25 cellular contexts compared by ENCODE assay signal in the genomic region with DNA sequence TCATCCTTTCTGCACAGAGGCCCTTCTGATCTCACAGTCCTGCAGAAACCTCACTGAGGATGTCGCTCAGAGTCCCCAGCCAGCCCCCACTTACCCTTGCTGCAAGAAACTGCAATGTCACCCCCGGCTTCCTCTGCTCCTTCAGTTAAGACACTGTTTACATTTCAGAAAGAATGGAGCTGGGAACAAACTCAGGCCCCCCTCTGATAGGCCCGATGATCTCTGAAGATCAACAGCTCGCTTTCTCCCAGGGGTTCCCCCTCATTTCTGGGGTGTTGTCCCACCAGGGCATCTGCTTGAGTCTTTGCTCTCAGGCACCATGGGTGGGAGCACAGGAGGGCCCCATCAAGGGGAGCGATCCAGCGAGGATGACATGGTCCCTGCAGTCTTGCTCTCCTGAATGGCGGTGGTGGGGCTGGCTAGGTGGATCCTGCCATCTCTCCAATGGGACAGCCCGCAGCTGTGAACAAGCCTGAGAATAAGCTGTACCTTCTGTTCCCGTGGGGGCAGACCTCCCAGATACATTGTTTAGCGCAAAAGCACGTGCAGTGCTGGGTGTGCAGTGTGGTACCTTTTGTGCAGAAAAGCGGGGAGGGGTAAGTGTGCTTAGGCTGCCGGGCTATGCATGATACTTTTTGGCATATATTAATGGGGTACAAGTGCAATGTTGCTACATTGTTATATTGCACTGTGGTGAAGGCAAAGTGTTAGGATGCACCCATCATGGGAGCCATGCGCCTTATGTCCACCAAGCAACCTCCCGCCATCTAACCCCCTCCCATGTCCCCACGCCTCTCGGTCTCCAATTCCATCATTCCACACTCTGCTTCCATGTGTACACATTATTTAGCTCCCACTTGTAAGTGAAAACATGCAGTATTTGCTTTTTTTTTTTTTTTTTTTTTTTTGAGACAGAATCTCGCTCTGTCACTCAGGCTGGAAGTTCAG. TPM values are rescaled to one million over a fixed set of nuclear protein-coding genes. Genes with fewer than 3 reads are reported as not detected.
DNase-seq lines count a peak whose midpoint lies in the region; ATAC-seq, FAIRE-seq and TF ChIP-seq lines count a peak whose summit lies in the region.
"Had no signal": no experiment of that assay in that cellular context is flagged by ENCODE, and none has a peak within 500 bp of the region (broad histone marks: within the 10 kb centered on the region; RNA-seq: fewer than 3 reads in every experiment).

No MANE protein-coding gene starts in this region.

- H3K9me3 ChIP-seq in A549, result peaks cover 16% of the 10 kb centered on the region
- H3K9me3 ChIP-seq in SJSA1 (replicated peaks), result no peaks in the 10 kb centered on the region; the same call in 1 of the 2 replicates

- H3K4me3 ChIP-seq in A549 (no peak overlapping the region), GM23338 (no peak overlapping the region), SJSA1 (no peak overlapping the region)
- H3K4me3 ChIP-seq: dorsolateral prefrontal cortex, heart right ventricle had no signal

- H3K27ac ChIP-seq in A549, result peak overlapping the region; percentile 41 to 72; a peak in 5 of 6 replicates
- no peak overlapping the region for H3K27ac ChIP-seq in GM23338 (ENCODE audit: low read depth)
- peak overlapping the region; percentile 91 for H3K27ac ChIP-seq in SJSA1
- H3K27ac ChIP-seq: dorsolateral prefrontal cortex, heart right ventricle had no signal

- H3K79me2 ChIP-seq in GM23338 (replicated peaks; ENCODE audit: insufficient read depth), result no peaks in the 10 kb centered on the region

- H2AFZ ChIP-seq in GM23338, result peak overlapping the region; percentile 80

- peaks cover 11% of the 10 kb centered on the region for H3K27me3 Mint-ChIP-seq in GM23338 (ENCODE audit: insufficient read depth, low read depth, poor library complexity)
- H3K27me3 Mint-ChIP-seq: activated T-cell treated with anti-CD3 and anti-CD28 coated beads, Interleukin-2, amount 50 U/mL, for 24 hours had no signal

- no peaks in the 10 kb centered on the region for H3K27me3 ChIP-seq in GM23338 (ENCODE audit: insufficient read depth)
- H3K27me3 ChIP-seq in SJSA1 (replicated peaks), result no peaks in the 10 kb centered on the region
- H3K27me3 ChIP-seq: dorsolateral prefrontal cortex, heart right ventricle had no signal

- no peak for DNase-seq in A549 (ENCODE audit: low read depth in 1 of 2, low spot score in 1 of 2)
- no peak for DNase-seq in GM23338 (ENCODE audit: low spot score)
- peak; percentile 61 to 81 for DNase-seq in SJSA1 (ENCODE audit: low read depth in 1 of 2, low spot score in 2 of 2)
- DNase-seq in iris pigment epithelial cell (ENCODE audit: low read depth), result peak; percentile 24
- no peak for DNase-seq in omental fat pad (ENCODE audit: low spot score)
- DNase-seq in activated CD8-positive, alpha-beta memory T cell treated with anti-CD3 and anti-CD28 coated beads, Interleukin-2, amount 50 U/mL, for 48 hours, result no peak
- DNase-seq: activated CD8-positive, alpha-beta T cell treated with anti-CD3 and anti-CD28 coated beads, Interleukin-2, amount 10 ng/mL, durations not matched to agents 7 days and 5 days; activated naive CD4-positive, alpha-beta T cell treated with Interleukin-2 at 50 U/mL for 16 hours; activated T-cell treated with anti-CD3 and anti-CD28 coated beads, Interleukin-2, amount 50 U/mL, for 24 hours; central memory CD4-positive, alpha-beta T cell; dorsolateral prefrontal cortex; heart right ventricle; immature natural killer cell; Karpas-422; left ventricle myocardium superior; NCI-H1048; NCI-H187 treated with DMSO at 0.1 percent for 48 hours; NCI-H446; NK-92 treated with Interleukin-12 subunit alpha and Interleukin-12 subunit beta, amount 100 ng/mL, for 24 hours; RPMI8226; substantia nigra; T1000 had no signal

- no peak for TF ChIP-seq EP300 in A549 (IDR thresholded peaks at IDR 0.05)

- peak overlapping the region; percentile 85 for H3K27ac Mint-ChIP-seq in GM23338
- H3K27ac Mint-ChIP-seq: activated CD8-positive, alpha-beta T cell treated with anti-CD3 and anti-CD28 coated beads, Interleukin-2, amount 10 ng/mL, durations not matched to agents 7 days and 5 days; activated T-cell treated with anti-CD3 and anti-CD28 coated beads, Interleukin-2, amount 50 U/mL, for 24 hours; immature natural killer cell had no signal

- POLR2A ChIA-PET in A549 (lab: Yijun Ruan, JAX), result no interaction called here

- no peaks in the 10 kb centered on the region for H3K9me2 ChIP-seq in GM23338 (ENCODE audit: insufficient read depth)

- H3K4me2 ChIP-seq in A549, result no peak overlapping the region
- H3K4me2 ChIP-seq in GM23338, result no peak overlapping the region

- ATAC-seq in A549, result no peak; a peak in 2 of 6 replicates
- ATAC-seq in GM23338, result no peak
- no peak for ATAC-seq in GM19395 (IDR thresholded peaks at IDR 0.05; ENCODE audit: unreplicated experiment)
- ATAC-seq in GM18520 (IDR thresholded peaks at IDR 0.05; ENCODE audit: unreplicated experiment), result no peak
- ATAC-seq in omental fat pad (ENCODE audit: low FRiP score), result no peak
- ATAC-seq: activated CD8-positive, alpha-beta T cell treated with anti-CD3 and anti-CD28 coated beads, Interleukin-2, amount 10 ng/mL, durations not matched to agents 7 days and 5 days; heart right ventricle; left ventricle myocardium superior had no signal

- H3K4me3 Mint-ChIP-seq in GM23338, result no peak overlapping the region
- H3K4me3 Mint-ChIP-seq: activated CD8-positive, alpha-beta T cell treated with anti-CD3 and anti-CD28 coated beads, Interleukin-2, amount 10 ng/mL, durations not matched to agents 7 days and 5 days; activated T-cell treated with anti-CD3 and anti-CD28 coated beads, Interleukin-2, amount 50 U/mL, for 24 hours; immature natural killer cell had no signal

- H3K36me3 ChIP-seq in GM23338 (ENCODE audit: insufficient read depth) (no peaks in the 10 kb centered on the region), SJSA1 (no peaks in the 10 kb centered on the region)
- H3K36me3 ChIP-seq: heart right ventricle had no signal

- peaks cover 30% of the 10 kb centered on the region for H3K4me1 Mint-ChIP-seq in GM23338
- H3K4me1 Mint-ChIP-seq: immature natural killer cell had no signal

- CTCF ChIA-PET in A549 (lab: Yijun Ruan, JAX), result interaction anchor here (1.4 to 1.5 kb wide), 2 partner anchors 13 to 174 kb away, joined by 3 read pairs; no protein-coding TSS in a partner anchor

- H3K4me1 ChIP-seq in A549 (peaks cover 7% of the 10 kb centered on the region; the same call in 1 of the 3 replicates), GM23338 (ENCODE audit: insufficient read depth) (peaks cover 23% of the 10 kb centered on the region), SJSA1 (replicated peaks) (peaks cover 65% of the 10 kb centered on the region)

- no peaks in the 10 kb centered on the region for H4K20me1 ChIP-seq in GM23338 (replicated peaks; ENCODE audit: insufficient read depth)

- H3K36me3 Mint-ChIP-seq in GM23338 (ENCODE audit: low read depth), result peaks cover 2% of the 10 kb centered on the region; the same call in 2 of the 3 replicates
- H3K36me3 Mint-ChIP-seq: immature natural killer cell had no signal

- 84% methylated on average over 18 of the region's 18 CpGs for WGBS in A549 (ENCODE audit: missing lambda C conversion rate)

- TF ChIP-seq POLR2A in A549 (IDR thresholded peaks at IDR 0.05; ENCODE audit: low read length), result no peak

- H3F3A ChIP-seq in GM23338 (replicated peaks; ENCODE audit: low read depth), result peaks cover 10% of the 10 kb centered on the region; the same call in 1 of the 2 replicates

- no peak for TF ChIP-seq RAD21 in A549 (conservative IDR thresholded peaks at IDR 0.05 in 1 of 2, IDR thresholded peaks at IDR 0.05 in 1 of 2)

- no peak for FAIRE-seq in A549 (lab: Jason Lieb, UNC)
- FAIRE-seq: urothelium cell line had no signal

- peaks cover 13% of the 10 kb centered on the region for H3K9me3 Mint-ChIP-seq in GM23338
- H3K9me3 Mint-ChIP-seq: activated T-cell treated with anti-CD3 and anti-CD28 coated beads, Interleukin-2, amount 50 U/mL, for 24 hours; immature natural killer cell had no signal

- TF ChIP-seq CTCF in A549 (IDR thresholded peaks at IDR 0.05), result no peak
- no peak for TF ChIP-seq CTCF in GM23338 (conservative IDR thresholded peaks at IDR 0.05; ENCODE audit: low read depth in 2 of 2)
- no peak for TF ChIP-seq CTCF in omental fat pad (IDR thresholded peaks at IDR 0.05)

TF ChIP-seq in A549, 52 proteins besides CTCF, POLR2A, EP300 and RAD21 (continues in another document):
- TF ChIP-seq FOSL2 (IDR thresholded peaks at IDR 0.05), result no peak
- TF ChIP-seq FOSL2 (CRISPR knock-in tag; IDR thresholded peaks at IDR 0.05), result no peak
- TF ChIP-seq ZC3H11A (IDR thresholded peaks at IDR 0.05), result no peak
- TF ChIP-seq MYC (IDR thresholded peaks at IDR 0.05; ENCODE audit: borderline replicate concordance, low read length), result no peak
- TF ChIP-seq, protein P1, sequence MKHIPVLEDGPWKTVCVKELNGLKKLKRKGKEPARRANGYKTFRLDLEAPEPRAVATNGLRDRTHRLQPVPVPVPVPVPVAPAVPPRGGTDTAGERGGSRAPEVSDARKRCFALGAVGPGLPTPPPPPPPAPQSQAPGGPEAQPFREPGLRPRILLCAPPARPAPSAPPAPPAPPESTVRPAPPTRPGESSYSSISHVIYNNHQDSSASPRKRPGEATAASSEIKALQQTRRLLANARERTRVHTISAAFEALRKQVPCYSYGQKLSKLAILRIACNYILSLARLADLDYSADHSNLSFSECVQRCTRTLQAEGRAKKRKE (CRISPR knock-in tag; IDR thresholded peaks at IDR 0.05; ENCODE audit: low read depth), result no peak

RNA-seq across cellular contexts. Expression of a gene that starts 6.7 kb away (rescaled TPM):
- polyA plus RNA-seq in A549 (2011; rRNA removed) (14.1 and 19.3 TPM in 2 replicates), A549 (2017; fragmentation: RNase III; extraction: RNeasy Plus Mini Kit Qiagen cat#74134 plus additional on column Dnase treatment) (151 to 170 TPM (median 160 TPM) in 3 replicates), GM23338 (2016; fragmentation: Nextera tagmentation; extraction: Ambion mirVana) (69.6 and 76.5 TPM in 2 replicates)
- 40.4 and 55.7 TPM in 2 replicates for polyA plus RNA-seq in A549 (2012; cell fraction: cytosol; rRNA removed)
- polyA plus RNA-seq in A549 (2012; cell fraction: nucleus; rRNA removed), result 206 and 232 TPM in 2 replicates
- 39.9 and 51.1 TPM in 2 replicates for polyA minus RNA-seq in A549 (2011; rRNA and poly(A)+ RNA removed)
- 180 and 190 TPM in 2 replicates for total RNA-seq in GM23338 (2014; rRNA removed; shearing (Covaris generic))
- 40.0 and 44.3 TPM in 2 replicates for total RNA-seq in SJSA1 (2014; rRNA removed; shearing (Covaris generic))
- 10 to 100 TPM; 53.4 to 85.3 (median 71.9) TPM for total RNA-seq in omental fat pad

Comparison
In these comparisons a context has a peak if more than half of its experiments do, and no peak if none do; other contexts are left out.
1. DNase-seq: peak in SJSA1 (2 of 2) and iris pigment epithelial cell (single experiment); none in A549 (0 of 2), GM23338 (single experiment), omental fat pad (single experiment) and activated CD8-positive, alpha-beta memory T cell treated with anti-CD3 and anti-CD28 coated beads, Interleukin-2, amount 50 U/mL, for 48 hours (single experiment).